In the genomic region with DNA sequence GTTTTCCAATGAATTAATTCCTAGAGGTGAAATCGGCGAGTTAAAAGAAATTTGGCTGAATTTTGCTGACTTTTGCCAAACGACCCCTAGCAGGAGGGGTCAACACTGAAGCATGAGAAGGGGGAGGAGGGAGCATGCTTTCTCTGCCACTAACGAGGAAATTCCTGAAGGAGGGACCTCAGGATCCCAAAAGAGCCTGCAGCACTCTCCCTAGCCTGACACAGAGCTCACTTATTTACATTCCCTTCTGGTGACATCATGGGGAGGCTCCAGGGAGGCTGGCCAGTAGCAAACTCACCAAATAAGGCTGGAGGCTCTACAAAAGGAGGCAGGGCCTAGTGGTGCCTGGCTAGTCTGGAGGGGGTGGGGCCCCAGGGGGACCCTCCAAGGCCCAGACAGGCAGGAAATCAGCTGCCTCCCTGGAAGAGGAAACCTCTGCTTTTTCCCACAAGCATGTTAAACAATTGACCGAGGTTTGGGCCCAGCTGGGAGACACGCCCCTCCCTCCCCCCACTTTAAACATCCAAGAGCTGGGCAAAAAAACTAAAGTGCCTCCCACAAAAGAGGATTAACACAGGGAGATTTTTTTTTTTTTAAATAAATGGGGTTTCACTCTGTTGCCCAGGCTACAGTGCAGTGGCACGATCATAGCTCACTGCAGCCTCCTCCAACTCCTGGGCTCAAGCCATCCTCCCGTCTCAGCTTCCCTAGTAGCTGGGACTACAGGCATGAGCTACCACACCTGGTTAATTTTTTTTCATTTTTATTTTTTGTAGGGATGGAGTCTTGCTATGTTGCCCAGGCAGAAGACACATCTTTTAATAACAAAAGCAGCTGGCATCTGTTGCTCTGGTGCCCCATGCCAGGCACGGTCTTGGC, we compare ENCODE assay signal across 1 cellular context.
A peak's percentile ranks its signal among the peaks of the same experiment; 100 is the strongest.
TF ChIP-seq lines count a peak whose summit lies in the region.

No MANE protein-coding gene starts in this region.

TF ChIP-seq in endothelial cell of umbilical vein, 7 proteins besides CTCF, POLR2A, EP300 and RAD21:
- no peak for TF ChIP-seq MAX (IDR thresholded peaks at IDR 0.05; ENCODE audit: insufficient read depth, insufficient read length)
- peak; percentile 94 for TF ChIP-seq POLR2AphosphoS5 (IDR thresholded peaks at IDR 0.05; ENCODE audit: insufficient read depth, low read depth, low read length)
- peak; percentile 57 for TF ChIP-seq FOS (IDR thresholded peaks at IDR 0.05; ENCODE audit: borderline replicate concordance, insufficient read depth, low read length)
- peak; percentile 87 for TF ChIP-seq JUN (IDR thresholded peaks at IDR 0.05; ENCODE audit: borderline replicate concordance, insufficient read depth, insufficient read length, low read depth)
